11 cellular contexts compared by ENCODE assay signal in genomic region chr10:22646291-22646926, GRCh38.
DNase-seq lines count a peak whose midpoint lies in the region; ATAC-seq and TF ChIP-seq lines count a peak whose summit lies in the region.
"Had no signal": no experiment of that assay in that cellular context is flagged by ENCODE, and none has a peak within 500 bp of the region (broad histone marks: within the 10 kb centered on the region; RNA-seq: fewer than 3 reads in every experiment).

No MANE protein-coding gene starts in this region.

- H3K9me3 ChIP-seq in body of pancreas = no peaks in the 10 kb centered on the region
- H3K9me3 ChIP-seq: right lobe of liver, suprapubic skin had no signal

- H3K36me3 ChIP-seq in body of pancreas (replicated peaks in 1 of 2; ENCODE audit: insufficient read depth in 1 of 2, low read depth in 2 of 2) = no peaks in the 10 kb centered on the region
- H3K36me3 ChIP-seq: right lobe of liver, suprapubic skin had no signal

- WGBS in body of pancreas, 2 donors = 48 to 53% methylated on average over 2 of the region's 2 CpGs

- TF ChIP-seq POLR2A in body of pancreas (IDR thresholded peaks at IDR 0.05) = no peak

- peak; percentile 70 for DNase-seq in activated effector memory CD4-positive, alpha-beta T cell treated with anti-CD3 and anti-CD28 coated beads, Interleukin-2, amount 50 U/mL, for 16 hours
- no peak for DNase-seq in activated effector memory CD4-positive, alpha-beta T cell treated with Interleukin-2 at 50 U/mL for 16 hours
- no peak for DNase-seq in activated naive CD4-positive, alpha-beta T cell treated with anti-CD3 and anti-CD28 coated beads, Interleukin-2, amount 50 U/mL, for 72 hours (ENCODE audit: low spot score in 2 of 2)
- DNase-seq in substantia nigra (lab: John Stamatoyannopoulos, UW) (no peak), GDM1 (lab: John Stamatoyannopoulos, UW) (no peak), Ammon's horn (ENCODE audit: low spot score) (no peak), body of pancreas (no peak)
- DNase-seq: NCI-H187, right lobe of liver had no signal

- intact Hi-C loops in body of pancreas (cut with DNase I) = no loop called here

- H3K4me3 ChIP-seq in body of pancreas = no peak overlapping the region
- H3K4me3 ChIP-seq: right lobe of liver, suprapubic skin had no signal

- H3K27ac ChIP-seq in substantia nigra (ENCODE audit: low read depth, low read length, poor library complexity, severe bottlenecking) (peak overlapping the region; percentile 16), body of pancreas (no peak overlapping the region)
- H3K27ac ChIP-seq: suprapubic skin had no signal

- H3K27me3 ChIP-seq in body of pancreas = no peaks in the 10 kb centered on the region
- H3K27me3 ChIP-seq: right lobe of liver, suprapubic skin had no signal

- no peak for TF ChIP-seq CTCF in body of pancreas (IDR thresholded peaks at IDR 0.05)

- peak overlapping the region; percentile 89 to 92 for H3K27ac Mint-ChIP-seq in activated naive CD4-positive, alpha-beta T cell treated with anti-CD3 and anti-CD28 coated beads, Interleukin-2, amount 50 U/mL, for 72 hours

- peak; percentile 64 for ATAC-seq in HG02981 (IDR thresholded peaks at IDR 0.05; ENCODE audit: unreplicated experiment)
- peak; percentile 23 to 68 for ATAC-seq in activated naive CD4-positive, alpha-beta T cell treated with anti-CD3 and anti-CD28 coated beads, Interleukin-2, amount 50 U/mL, for 72 hours
- no peak for ATAC-seq in body of pancreas

- H3K4me1 ChIP-seq in body of pancreas = peaks cover 23% of the 10 kb centered on the region

- peaks cover 2 to 35% of the 10 kb centered on the region in 2 donors for H3K36me3 Mint-ChIP-seq in activated naive CD4-positive, alpha-beta T cell treated with anti-CD3 and anti-CD28 coated beads, Interleukin-2, amount 50 U/mL, for 72 hours

- H3K9me3 Mint-ChIP-seq in activated naive CD4-positive, alpha-beta T cell treated with anti-CD3 and anti-CD28 coated beads, Interleukin-2, amount 50 U/mL, for 72 hours = peaks cover 0 to 9% of the 10 kb centered on the region in 2 donors
